In the genomic region with DNA sequence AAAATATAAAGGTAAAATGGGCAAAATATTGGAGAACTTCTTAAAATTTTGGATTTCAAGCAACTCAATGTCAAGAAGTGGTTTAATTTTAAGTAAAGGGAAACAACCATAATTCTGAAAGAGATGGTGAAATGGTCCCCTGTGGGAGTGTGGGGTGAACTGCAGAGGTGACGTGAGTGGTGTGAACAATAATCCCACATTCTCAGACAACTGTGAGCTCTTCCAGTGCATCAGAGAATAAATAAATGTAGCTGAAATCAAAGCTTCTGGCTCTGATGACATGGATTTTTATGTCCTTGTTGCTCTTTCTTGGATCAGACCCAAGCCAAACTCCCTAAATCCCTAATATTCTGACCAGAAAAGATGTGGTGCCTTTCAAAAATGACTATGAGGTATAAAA, we compare ENCODE assay signal across 23 cellular contexts.
DNase-seq lines count a peak whose midpoint lies in the region; ATAC-seq and TF ChIP-seq lines count a peak whose summit lies in the region.
"Had no signal": no experiment of that assay in that cellular context is flagged by ENCODE, and none has a peak within 500 bp of the region (broad histone marks: within the 10 kb centered on the region; RNA-seq: fewer than 3 reads in every experiment).

No MANE protein-coding gene starts in this region.

- no peak overlapping the region for H3K4me3 Mint-ChIP-seq in activated naive CD4-positive, alpha-beta T cell treated with anti-CD3 and anti-CD28 coated beads, Interleukin-2, amount 10 ng/mL, durations not matched to agents 7 days and 5 days
- H3K4me3 Mint-ChIP-seq: CD4-positive, alpha-beta memory T cell; HFFc6 had no signal

- peak; percentile 46 for ATAC-seq in Right ventricle myocardium superior (ENCODE audit: poor library complexity)
- no peak for ATAC-seq in HG03196 (IDR thresholded peaks at IDR 0.05; ENCODE audit: unreplicated experiment)
- ATAC-seq: A549 had no signal

- DNase-seq in Right ventricle myocardium superior (no peak), cardiac septum (ENCODE audit: low spot score) (no peak), fibroblast of mammary gland (ENCODE audit: low read depth) (peak; percentile 12), myocyte (ENCODE audit: low read depth) (peak; percentile 18), skeletal muscle cell (ENCODE audit: low read depth) (peak; percentile 55), cortex of kidney (lab: John Stamatoyannopoulos, UW) (no peak)
- no peak for DNase-seq in activated naive CD4-positive, alpha-beta T cell treated with anti-CD3 and anti-CD28 coated beads, Interleukin-2, amount 10 ng/mL, durations not matched to agents 7 days and 5 days
- DNase-seq: 8988T; ACHN; AML-193; BE2C; Calu3; CD4-positive, alpha-beta memory T cell; COR-L47; DMS53; DMS79 treated with DMSO at 0.1 percent for 48 hours; GF-D8; GOT3; HFFc6 had no signal

- CTCF ChIA-PET in activated naive CD4-positive, alpha-beta T cell treated with anti-CD3 and anti-CD28 coated beads, Interleukin-2, amount 10 ng/mL, durations not matched to agents 7 days and 5 days (lab: Charles Lee), result no interaction called here

- no peak overlapping the region for H3K27ac Mint-ChIP-seq in activated naive CD4-positive, alpha-beta T cell treated with anti-CD3 and anti-CD28 coated beads, Interleukin-2, amount 10 ng/mL, durations not matched to agents 7 days and 5 days
- H3K27ac Mint-ChIP-seq: CD4-positive, alpha-beta memory T cell; HFFc6 had no signal

- no peak for TF ChIP-seq CTCF in fibroblast of mammary gland (conservative IDR thresholded peaks at IDR 0.05; ENCODE audit: control insufficient read depth, insufficient read depth, low read depth, low read length)

- no peak overlapping the region for H3K4me3 ChIP-seq in fibroblast of mammary gland (ENCODE audit: control insufficient read depth, low read depth, low read length)
- H3K4me3 ChIP-seq in skeletal muscle cell (ENCODE audit: low read depth, low read length), result no peak overlapping the region
- H3K4me3 ChIP-seq: A549; BLaER1 treated with 17β-estradiol and CSF1 and Interleukin-3, amounts not matched to agents 10 nM and 100 nM; HAP-1 had no signal

- peaks cover 10% of the 10 kb centered on the region for H3K27me3 Mint-ChIP-seq in activated naive CD4-positive, alpha-beta T cell treated with anti-CD3 and anti-CD28 coated beads, Interleukin-2, amount 10 ng/mL, durations not matched to agents 7 days and 5 days

- H3K4me1 Mint-ChIP-seq in activated naive CD4-positive, alpha-beta T cell treated with anti-CD3 and anti-CD28 coated beads, Interleukin-2, amount 10 ng/mL, durations not matched to agents 7 days and 5 days, result no peaks in the 10 kb centered on the region

- no peaks in the 10 kb centered on the region for H3K36me3 Mint-ChIP-seq in activated naive CD4-positive, alpha-beta T cell treated with anti-CD3 and anti-CD28 coated beads, Interleukin-2, amount 10 ng/mL, durations not matched to agents 7 days and 5 days
- H3K36me3 Mint-ChIP-seq: CD4-positive, alpha-beta memory T cell had no signal

- intact Hi-C loops in Right ventricle myocardium superior (cut with DNase I), result no loop called here
- intact Hi-C loops in cardiac septum (cut with DNase I), result no loop called here

- H3K9me3 Mint-ChIP-seq in activated naive CD4-positive, alpha-beta T cell treated with anti-CD3 and anti-CD28 coated beads, Interleukin-2, amount 10 ng/mL, durations not matched to agents 7 days and 5 days, result no peaks in the 10 kb centered on the region
- H3K9me3 Mint-ChIP-seq: CD4-positive, alpha-beta memory T cell; HFFc6 had no signal

Comparison
In these comparisons a context has a peak if more than half of its experiments do, and no peak if none do; other contexts are left out.
1. DNase-seq: peak in fibroblast of mammary gland (single experiment), myocyte (single experiment) and skeletal muscle cell (single experiment); none in Right ventricle myocardium superior (single experiment), cardiac septum (single experiment), cortex of kidney (single experiment) and activated naive CD4-positive, alpha-beta T cell treated with anti-CD3 and anti-CD28 coated beads, Interleukin-2, amount 10 ng/mL, durations not matched to agents 7 days and 5 days (single experiment).